ENCODE assay signal across 16 cellular contexts in the genomic region with DNA sequence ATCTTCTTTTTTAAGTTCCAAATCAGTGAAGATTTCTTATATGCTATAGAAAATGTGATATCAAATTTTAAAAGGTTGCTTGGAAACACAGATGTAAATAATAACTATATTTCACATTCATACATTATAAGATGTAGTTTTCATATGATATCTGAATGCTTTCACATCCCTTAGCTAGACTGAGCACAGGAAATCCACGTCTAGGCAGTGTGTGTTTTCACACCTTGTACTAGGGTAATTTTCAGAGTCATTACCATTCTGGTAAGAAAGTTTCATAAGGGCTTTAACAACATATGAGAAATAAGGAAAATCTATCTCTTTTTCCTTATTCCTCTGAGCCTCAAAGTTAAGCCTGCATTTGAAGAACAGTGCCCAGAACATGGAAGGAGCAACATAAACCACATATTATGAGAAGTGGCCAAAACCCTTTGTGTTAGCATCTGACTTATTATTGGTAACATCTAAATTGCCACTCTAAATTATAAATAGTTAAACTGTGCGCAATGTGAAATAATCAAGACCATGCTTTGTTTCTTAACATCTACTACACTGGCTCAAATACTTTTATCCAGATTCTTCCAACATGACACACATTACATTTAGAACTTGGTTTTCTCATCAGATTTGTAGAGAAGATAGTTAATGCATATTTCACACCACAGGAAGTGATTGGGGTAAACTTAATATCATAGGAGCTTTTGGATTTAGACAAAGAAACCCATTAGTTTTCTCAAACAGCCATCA.
DNase-seq lines count a peak whose midpoint lies in the region; ATAC-seq and TF ChIP-seq lines count a peak whose summit lies in the region.
"Had no signal": no experiment of that assay in that cellular context is flagged by ENCODE, and none has a peak within 500 bp of the region (broad histone marks: within the 10 kb centered on the region; RNA-seq: fewer than 3 reads in every experiment).

No MANE protein-coding gene starts in this region.

- H3K4me1 Mint-ChIP-seq in CD8-positive, alpha-beta T cell (ENCODE audit: low read depth): peaks cover 19% of the 10 kb centered on the region
- H3K4me1 Mint-ChIP-seq in activated CD8-positive, alpha-beta T cell treated with anti-CD3 and anti-CD28 coated beads, Interleukin-2, amount 10 ng/mL, durations not matched to agents 7 days and 5 days (ENCODE audit: low read depth): peaks cover 17% of the 10 kb centered on the region
- H3K4me1 Mint-ChIP-seq in immature natural killer cell: peaks cover 67 to 73% of the 10 kb centered on the region in 2 donors

- H3K27me3 Mint-ChIP-seq in CD8-positive, alpha-beta T cell (ENCODE audit: low read depth): no peaks in the 10 kb centered on the region
- no peaks in the 10 kb centered on the region for H3K27me3 Mint-ChIP-seq in activated CD8-positive, alpha-beta T cell treated with anti-CD3 and anti-CD28 coated beads, Interleukin-2, amount 10 ng/mL, durations not matched to agents 7 days and 5 days (ENCODE audit: low read depth)
- peaks cover 0 to 4% (median 0%) of the 10 kb centered on the region in 3 donors for H3K27me3 Mint-ChIP-seq in immature natural killer cell (ENCODE audit: low read depth in 3 of 3)
- H3K27me3 Mint-ChIP-seq: CD4-positive, CD25-positive, alpha-beta regulatory T cell had no signal

- no peaks in the 10 kb centered on the region for H3K27me3 ChIP-seq in CD8-positive, alpha-beta T cell (ENCODE audit: insufficient read depth, low read length)

- TF ChIP-seq CTCF in AG09309 (IDR thresholded peaks at IDR 0.05; ENCODE audit: control insufficient read depth, insufficient read depth, low read depth, low read length, missing control alignments): no peak
- TF ChIP-seq CTCF in CD8-positive, alpha-beta T cell (IDR thresholded peaks at IDR 0.05): no peak
- no peak for TF ChIP-seq CTCF in GM13976 (IDR thresholded peaks at IDR 0.05; ENCODE audit: borderline replicate concordance, control extremely low read depth, extremely low read depth, insufficient read depth, missing control alignments)

- DNase-seq in AG09309 (ENCODE audit: low read depth) (peak; percentile 10), immature natural killer cell (peak; percentile 56 to 62 (median 62)), G401 (ENCODE audit: low spot score) (no peak), GM13976 (ENCODE audit: low spot score) (no peak), EL (no peak)
- DNase-seq in CD8-positive, alpha-beta T cell: peak in 1 of 7 experiments; percentile 19
- DNase-seq in activated CD8-positive, alpha-beta T cell treated with anti-CD3 and anti-CD28 coated beads, Interleukin-2, amount 10 ng/mL, durations not matched to agents 7 days and 5 days: no peak
- DNase-seq: GDM1, HFFc6, NCI-H1092 treated with DMSO at 0.1 percent for 48 hours, NCI-H1694, NCI-H510A treated with DMSO at 0.1 percent for 48 hours, SHP77 treated with DMSO at 0.1 percent for 48 hours had no signal

- peaks cover 1% of the 10 kb centered on the region for H3K9me3 Mint-ChIP-seq in CD8-positive, alpha-beta T cell
- H3K9me3 Mint-ChIP-seq in activated CD8-positive, alpha-beta T cell treated with anti-CD3 and anti-CD28 coated beads, Interleukin-2, amount 10 ng/mL, durations not matched to agents 7 days and 5 days (ENCODE audit: insufficient read depth): no peaks in the 10 kb centered on the region
- H3K9me3 Mint-ChIP-seq in immature natural killer cell: peaks cover 0 to 5% (median 0%) of the 10 kb centered on the region in 6 donors

- peak; percentile 69 for ATAC-seq in CD8-positive, alpha-beta T cell
- peak; percentile 69 for ATAC-seq in activated CD8-positive, alpha-beta T cell treated with anti-CD3 and anti-CD28 coated beads, Interleukin-2, amount 10 ng/mL, durations not matched to agents 7 days and 5 days
- ATAC-seq in GM21576 (IDR thresholded peaks at IDR 0.05; ENCODE audit: unreplicated experiment): no peak

- H3K4me3 Mint-ChIP-seq in CD8-positive, alpha-beta T cell: no peak overlapping the region
- H3K4me3 Mint-ChIP-seq in activated CD8-positive, alpha-beta T cell treated with anti-CD3 and anti-CD28 coated beads, Interleukin-2, amount 10 ng/mL, durations not matched to agents 7 days and 5 days: no peak overlapping the region
- H3K4me3 Mint-ChIP-seq in immature natural killer cell: peak overlapping the region; percentile 50 to 80 (median 67)
- H3K4me3 Mint-ChIP-seq: CD4-positive, CD25-positive, alpha-beta regulatory T cell; HFFc6 had no signal

- CTCF ChIA-PET in CD8-positive, alpha-beta T cell (lab: Charles Lee): interaction anchor here (1.4 kb wide), 1 partner anchor 10 kb away, joined by 3 read pairs; no protein-coding TSS in a partner anchor
- CTCF ChIA-PET in activated CD8-positive, alpha-beta T cell treated with anti-CD3 and anti-CD28 coated beads, Interleukin-2, amount 10 ng/mL, durations not matched to agents 7 days and 5 days (lab: Charles Lee): no interaction called here

- no peak overlapping the region for H3K27ac ChIP-seq in CD8-positive, alpha-beta T cell (ENCODE audit: low read depth, low read length)
- H3K27ac ChIP-seq: KMS-11 had no signal

- H3K27ac Mint-ChIP-seq in CD8-positive, alpha-beta T cell: peak overlapping the region; percentile 74
- no peak overlapping the region for H3K27ac Mint-ChIP-seq in activated CD8-positive, alpha-beta T cell treated with anti-CD3 and anti-CD28 coated beads, Interleukin-2, amount 10 ng/mL, durations not matched to agents 7 days and 5 days
- H3K27ac Mint-ChIP-seq in immature natural killer cell: peak overlapping the region; percentile 91 to 95 (median 93)
- H3K27ac Mint-ChIP-seq: CD4-positive, CD25-positive, alpha-beta regulatory T cell; HFFc6 had no signal

- H3K36me3 Mint-ChIP-seq in CD8-positive, alpha-beta T cell: no peaks in the 10 kb centered on the region
- H3K36me3 Mint-ChIP-seq in activated CD8-positive, alpha-beta T cell treated with anti-CD3 and anti-CD28 coated beads, Interleukin-2, amount 10 ng/mL, durations not matched to agents 7 days and 5 days (ENCODE audit: low read depth): peaks cover 2% of the 10 kb centered on the region
- peaks cover 5 to 10% (median 7%) of the 10 kb centered on the region in 3 donors for H3K36me3 Mint-ChIP-seq in immature natural killer cell

- no peak overlapping the region for H3K4me3 ChIP-seq in AG09309 (ENCODE audit: control insufficient read depth, low read depth, low read length)
- no peak overlapping the region for H3K4me3 ChIP-seq in CD8-positive, alpha-beta T cell (ENCODE audit: low read depth, low read length)

- no peaks in the 10 kb centered on the region for H3K4me1 ChIP-seq in CD8-positive, alpha-beta T cell (ENCODE audit: insufficient read depth, low read length)

- H3K36me3 ChIP-seq in CD8-positive, alpha-beta T cell (ENCODE audit: insufficient read depth, low read length): no peaks in the 10 kb centered on the region

- POLR2A ChIA-PET in CD8-positive, alpha-beta T cell (lab: Charles Lee): no interaction called here
- POLR2A ChIA-PET in activated CD8-positive, alpha-beta T cell treated with anti-CD3 and anti-CD28 coated beads, Interleukin-2, amount 10 ng/mL, durations not matched to agents 7 days and 5 days (lab: Charles Lee): no interaction called here

- in situ Hi-C loops in G401 (cut with HindIII; ENCODE audit: low sequenced_read_pairs): no loop called here
- in situ Hi-C loops in GM13976 (cut with MboI; ENCODE audit: low sequenced_read_pairs, unreplicated experiment): no loop called here

- intact Hi-C loops in CD8-positive, alpha-beta T cell (cut with DNase I, micrococcal nuclease): no loop called here

- H3K9me3 ChIP-seq in CD8-positive, alpha-beta T cell (ENCODE audit: low read length): no peaks in the 10 kb centered on the region

Comparison
In these comparisons a context has a peak if more than half of its experiments do, and no peak if none do; other contexts are left out.
1. DNase-seq: peak in AG09309 (single experiment) and immature natural killer cell (3 of 3); none in activated CD8-positive, alpha-beta T cell treated with anti-CD3 and anti-CD28 coated beads, Interleukin-2, amount 10 ng/mL, durations not matched to agents 7 days and 5 days (single experiment), G401 (single experiment), GM13976 (single experiment) and EL (single experiment).
2. H3K4me3 Mint-ChIP-seq: peak in immature natural killer cell (5 of 5); none in CD8-positive, alpha-beta T cell (single experiment) and activated CD8-positive, alpha-beta T cell treated with anti-CD3 and anti-CD28 coated beads, Interleukin-2, amount 10 ng/mL, durations not matched to agents 7 days and 5 days (single experiment).